Comparison of ENCODE assay signal across 8 cellular contexts in the genomic region with DNA sequence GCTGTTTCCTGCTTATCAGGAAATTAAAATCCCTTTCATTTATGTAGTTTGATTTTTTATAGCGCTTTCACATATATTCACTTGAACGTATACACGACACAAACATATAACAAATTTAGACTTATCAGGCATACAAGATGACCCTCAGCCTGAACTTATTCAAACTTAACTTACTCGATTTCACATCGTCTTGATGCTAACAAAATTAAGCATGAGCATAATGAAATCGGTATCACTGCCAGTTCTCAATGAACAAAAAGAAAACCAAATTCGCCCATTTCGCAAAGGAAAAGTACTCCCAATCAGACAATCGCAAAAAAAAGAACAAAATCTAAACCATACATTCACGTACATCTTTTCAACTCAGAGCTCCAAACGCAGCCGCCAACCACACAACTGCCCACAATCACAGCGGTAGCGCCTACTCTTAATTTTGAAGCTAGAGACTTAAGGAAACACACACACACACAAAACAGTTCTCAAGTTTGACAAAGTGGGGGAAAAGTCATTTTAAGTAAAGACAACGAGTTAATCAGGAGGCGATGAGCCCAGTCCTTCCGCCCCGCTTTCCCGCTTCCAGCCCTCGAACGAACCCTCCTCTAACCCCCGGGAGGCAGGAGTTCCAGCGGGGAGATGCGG. TPM values are rescaled to one million over a fixed set of nuclear protein-coding genes. Genes with fewer than 3 reads are reported as not detected.
DNase-seq lines count a peak whose midpoint lies in the region; ATAC-seq and TF ChIP-seq lines count a peak whose summit lies in the region.

No MANE protein-coding gene starts in this region.

- H3F3A ChIP-seq in DOHH2 (ENCODE audit: control insufficient read depth, insufficient read depth): peaks cover 12% of the 10 kb centered on the region

- H3K9me3 Mint-ChIP-seq in MCF 10A (ENCODE audit: unreplicated experiment): no peaks in the 10 kb centered on the region

- peaks cover 11% of the 10 kb centered on the region for H3K4me1 Mint-ChIP-seq in MCF 10A (ENCODE audit: insufficient read depth, unreplicated experiment)

- H3K27ac ChIP-seq in DOHH2 (ENCODE audit: low read depth, low read length) (peak overlapping the region; percentile 67), vagina (peak overlapping the region; percentile 76)

- no peaks in the 10 kb centered on the region for H3K9me2 ChIP-seq in DOHH2 (replicated peaks; ENCODE audit: control insufficient read depth, low read length)

- CTCF ChIA-PET in MCF 10A (lab: Yijun Ruan, JAX): interaction anchor here (0.7 to 1.8 kb wide), 3 partner anchors 16 to 55 kb away, joined by 3 to 6 read pairs (median 3); no protein-coding TSS in a partner anchor

- no peaks in the 10 kb centered on the region for H3K9me3 ChIP-seq in DOHH2 (ENCODE audit: control insufficient read depth, insufficient read depth, low read length)
- H3K9me3 ChIP-seq in vagina: no peaks in the 10 kb centered on the region

- DNase-seq in M059J (ENCODE audit: low read depth) (peak; percentile 47), MCF 10A (ENCODE audit: unreplicated experiment) (peak; percentile 36), medulla oblongata (ENCODE audit: extremely low spot score) (peak; percentile 7), vagina (ENCODE audit: extremely low spot score in 2 of 2) (no peak), 8988T (no peak)

- no peaks in the 10 kb centered on the region for H3K36me3 Mint-ChIP-seq in MCF 10A (ENCODE audit: insufficient read depth, unreplicated experiment)

- peak overlapping the region; percentile 68 for H3K27ac Mint-ChIP-seq in MCF 10A (ENCODE audit: low read depth, unreplicated experiment)

- H4K20me1 ChIP-seq in DOHH2 (ENCODE audit: control insufficient read depth, insufficient read depth, low read depth, low read length): no peaks in the 10 kb centered on the region

- H3K4me3 ChIP-seq in DOHH2 (ENCODE audit: low read length) (peak overlapping the region; percentile 85), vagina (peak overlapping the region; percentile 55 to 62)

- POLR2A ChIA-PET in MCF 10A (lab: Yijun Ruan, JAX): interaction anchor here (0.6 to 1.5 kb wide), 10 partner anchors 8 to 1798 kb away, joined by 3 to 12 read pairs (median 4); a partner anchor contains a TSS

- H3K4me2 ChIP-seq in DOHH2 (ENCODE audit: low read length): peak overlapping the region; percentile 69

- intact Hi-C loops in MCF 10A (cut with micrococcal nuclease): loop anchor here (1.0 kb wide), 1 partner anchor 50 kb away; no protein-coding TSS in a partner anchor
- intact Hi-C loops in vagina (cut with DNase I): no loop called here

- H3K27me3 ChIP-seq in DOHH2 (ENCODE audit: control insufficient read depth, low read length) (peaks cover 9% of the 10 kb centered on the region), vagina (no peaks in the 10 kb centered on the region)

- H3K4me1 ChIP-seq in DOHH2 (ENCODE audit: control insufficient read depth, low read length) (peaks cover 39% of the 10 kb centered on the region), vagina (peaks cover 12% of the 10 kb centered on the region)

- BruUV-seq in MCF 10A (replicated peaks; lab: Mats Ljungman, UMichigan): TSS peak; percentile 51

- H3K4me3 Mint-ChIP-seq in MCF 10A (ENCODE audit: unreplicated experiment): peak overlapping the region; percentile 95

- H3K36me3 ChIP-seq in DOHH2 (ENCODE audit: control insufficient read depth, low read length): peaks cover 15% of the 10 kb centered on the region
- H3K36me3 ChIP-seq in vagina: no peaks in the 10 kb centered on the region

- peaks cover 59% of the 10 kb centered on the region for H3K79me2 ChIP-seq in DOHH2 (ENCODE audit: control insufficient read depth, low read length)

- ATAC-seq in activated CD4-positive, CD25-positive, alpha-beta regulatory T cell treated with anti-CD3 and anti-CD28 coated beads, Interleukin-2, amount 50 U/mL, for 24 hours: no peak
- ATAC-seq in GM19023 (IDR thresholded peaks at IDR 0.05; ENCODE audit: unreplicated experiment): no peak

- H3K27me3 Mint-ChIP-seq in MCF 10A (ENCODE audit: insufficient read depth, unreplicated experiment): no peaks in the 10 kb centered on the region

- no peak for TF ChIP-seq CTCF in DOHH2 (IDR thresholded peaks at IDR 0.05; ENCODE audit: low read depth, low read length, poor library complexity, severe bottlenecking)
- no peak for TF ChIP-seq CTCF in MCF 10A (IDR thresholded peaks at IDR 0.05; ENCODE audit: unreplicated experiment)
- no peak for TF ChIP-seq CTCF in vagina (IDR thresholded peaks at IDR 0.05)

- TF ChIP-seq POLR2A in vagina (IDR thresholded peaks at IDR 0.05): no peak

RNA-seq across cellular contexts. Expression of a gene that starts 1.0 kb away (rescaled TPM):
- 7.6 and 19.5 TPM in 2 replicates for total RNA-seq in M059J (2014; rRNA removed; shearing (Covaris generic))
- total RNA-seq in MCF 10A (2022) (6.9 and 7.9 TPM in 2 replicates), vagina (10.1 TPM)

RNA-seq across cellular contexts. Expression of a gene that starts 18.6 kb away (rescaled TPM):
- total RNA-seq in M059J (2014; rRNA removed; shearing (Covaris generic)): not detected in 2 replicates
- not detected in 2 replicates for total RNA-seq in MCF 10A (2022)
- not detected for total RNA-seq in vagina

Comparison
In these comparisons a context has a peak if more than half of its experiments do, and no peak if none do; other contexts are left out.
1. DNase-seq: peak in M059J (single experiment), MCF 10A (single experiment) and medulla oblongata (single experiment); none in vagina (0 of 2) and 8988T (single experiment).